In the genomic region with DNA sequence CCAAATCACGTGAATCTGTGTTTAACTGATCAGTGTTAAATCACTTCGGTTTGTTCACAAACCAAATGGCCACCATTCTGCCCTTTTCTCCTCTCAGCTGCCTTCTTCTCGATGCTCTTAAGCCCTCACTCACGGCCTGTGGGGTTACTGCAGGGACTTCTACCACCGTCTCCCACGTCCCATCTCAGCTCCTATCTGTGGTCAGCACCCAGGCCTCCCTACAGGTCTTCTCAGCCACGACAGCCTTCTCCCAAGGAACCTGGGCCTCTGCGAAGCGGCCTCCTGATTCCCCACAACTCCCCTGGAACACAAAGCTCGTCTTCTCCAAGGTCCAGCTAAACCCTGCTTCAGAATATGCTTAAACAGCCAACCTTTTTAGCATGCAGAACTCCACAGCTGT, we compare ENCODE assay signal across 1 cellular context.
TF ChIP-seq lines count a peak whose summit lies in the region.

No MANE protein-coding gene starts in this region.

TF ChIP-seq in H1, 55 proteins besides CTCF, POLR2A, EP300 and RAD21 (continued from another document):
- TF ChIP-seq SP2 (IDR thresholded peaks at IDR 0.05; ENCODE audit: low read length) (no peak), POU5F1 (IDR thresholded peaks at IDR 0.05; ENCODE audit: low read depth, low read length) (no peak), TCF12 (IDR thresholded peaks at IDR 0.05; ENCODE audit: low read depth, low read length) (no peak), SP1 (IDR thresholded peaks at IDR 0.05; ENCODE audit: low read depth, low read length) (no peak), BRCA1 (IDR thresholded peaks at IDR 0.05; ENCODE audit: low read depth, low read length) (no peak), JUND (IDR thresholded peaks at IDR 0.05; ENCODE audit: low read length) (no peak), E2F6 (IDR thresholded peaks at IDR 0.05) (no peak), POLR2AphosphoS5 (IDR thresholded peaks at IDR 0.05; ENCODE audit: low read depth, low read length) (no peak), RFX5 (IDR thresholded peaks at IDR 0.05; ENCODE audit: borderline replicate concordance, low read depth, low read length) (no peak), EGR1 (IDR thresholded peaks at IDR 0.05; ENCODE audit: borderline replicate concordance, low read depth, low read length) (no peak), HDAC2 (IDR thresholded peaks at IDR 0.05; ENCODE audit: borderline replicate concordance in 1 of 2, low read depth in 2 of 2, low read length in 2 of 2) (no peak)
- TF ChIP-seq, protein P1, sequence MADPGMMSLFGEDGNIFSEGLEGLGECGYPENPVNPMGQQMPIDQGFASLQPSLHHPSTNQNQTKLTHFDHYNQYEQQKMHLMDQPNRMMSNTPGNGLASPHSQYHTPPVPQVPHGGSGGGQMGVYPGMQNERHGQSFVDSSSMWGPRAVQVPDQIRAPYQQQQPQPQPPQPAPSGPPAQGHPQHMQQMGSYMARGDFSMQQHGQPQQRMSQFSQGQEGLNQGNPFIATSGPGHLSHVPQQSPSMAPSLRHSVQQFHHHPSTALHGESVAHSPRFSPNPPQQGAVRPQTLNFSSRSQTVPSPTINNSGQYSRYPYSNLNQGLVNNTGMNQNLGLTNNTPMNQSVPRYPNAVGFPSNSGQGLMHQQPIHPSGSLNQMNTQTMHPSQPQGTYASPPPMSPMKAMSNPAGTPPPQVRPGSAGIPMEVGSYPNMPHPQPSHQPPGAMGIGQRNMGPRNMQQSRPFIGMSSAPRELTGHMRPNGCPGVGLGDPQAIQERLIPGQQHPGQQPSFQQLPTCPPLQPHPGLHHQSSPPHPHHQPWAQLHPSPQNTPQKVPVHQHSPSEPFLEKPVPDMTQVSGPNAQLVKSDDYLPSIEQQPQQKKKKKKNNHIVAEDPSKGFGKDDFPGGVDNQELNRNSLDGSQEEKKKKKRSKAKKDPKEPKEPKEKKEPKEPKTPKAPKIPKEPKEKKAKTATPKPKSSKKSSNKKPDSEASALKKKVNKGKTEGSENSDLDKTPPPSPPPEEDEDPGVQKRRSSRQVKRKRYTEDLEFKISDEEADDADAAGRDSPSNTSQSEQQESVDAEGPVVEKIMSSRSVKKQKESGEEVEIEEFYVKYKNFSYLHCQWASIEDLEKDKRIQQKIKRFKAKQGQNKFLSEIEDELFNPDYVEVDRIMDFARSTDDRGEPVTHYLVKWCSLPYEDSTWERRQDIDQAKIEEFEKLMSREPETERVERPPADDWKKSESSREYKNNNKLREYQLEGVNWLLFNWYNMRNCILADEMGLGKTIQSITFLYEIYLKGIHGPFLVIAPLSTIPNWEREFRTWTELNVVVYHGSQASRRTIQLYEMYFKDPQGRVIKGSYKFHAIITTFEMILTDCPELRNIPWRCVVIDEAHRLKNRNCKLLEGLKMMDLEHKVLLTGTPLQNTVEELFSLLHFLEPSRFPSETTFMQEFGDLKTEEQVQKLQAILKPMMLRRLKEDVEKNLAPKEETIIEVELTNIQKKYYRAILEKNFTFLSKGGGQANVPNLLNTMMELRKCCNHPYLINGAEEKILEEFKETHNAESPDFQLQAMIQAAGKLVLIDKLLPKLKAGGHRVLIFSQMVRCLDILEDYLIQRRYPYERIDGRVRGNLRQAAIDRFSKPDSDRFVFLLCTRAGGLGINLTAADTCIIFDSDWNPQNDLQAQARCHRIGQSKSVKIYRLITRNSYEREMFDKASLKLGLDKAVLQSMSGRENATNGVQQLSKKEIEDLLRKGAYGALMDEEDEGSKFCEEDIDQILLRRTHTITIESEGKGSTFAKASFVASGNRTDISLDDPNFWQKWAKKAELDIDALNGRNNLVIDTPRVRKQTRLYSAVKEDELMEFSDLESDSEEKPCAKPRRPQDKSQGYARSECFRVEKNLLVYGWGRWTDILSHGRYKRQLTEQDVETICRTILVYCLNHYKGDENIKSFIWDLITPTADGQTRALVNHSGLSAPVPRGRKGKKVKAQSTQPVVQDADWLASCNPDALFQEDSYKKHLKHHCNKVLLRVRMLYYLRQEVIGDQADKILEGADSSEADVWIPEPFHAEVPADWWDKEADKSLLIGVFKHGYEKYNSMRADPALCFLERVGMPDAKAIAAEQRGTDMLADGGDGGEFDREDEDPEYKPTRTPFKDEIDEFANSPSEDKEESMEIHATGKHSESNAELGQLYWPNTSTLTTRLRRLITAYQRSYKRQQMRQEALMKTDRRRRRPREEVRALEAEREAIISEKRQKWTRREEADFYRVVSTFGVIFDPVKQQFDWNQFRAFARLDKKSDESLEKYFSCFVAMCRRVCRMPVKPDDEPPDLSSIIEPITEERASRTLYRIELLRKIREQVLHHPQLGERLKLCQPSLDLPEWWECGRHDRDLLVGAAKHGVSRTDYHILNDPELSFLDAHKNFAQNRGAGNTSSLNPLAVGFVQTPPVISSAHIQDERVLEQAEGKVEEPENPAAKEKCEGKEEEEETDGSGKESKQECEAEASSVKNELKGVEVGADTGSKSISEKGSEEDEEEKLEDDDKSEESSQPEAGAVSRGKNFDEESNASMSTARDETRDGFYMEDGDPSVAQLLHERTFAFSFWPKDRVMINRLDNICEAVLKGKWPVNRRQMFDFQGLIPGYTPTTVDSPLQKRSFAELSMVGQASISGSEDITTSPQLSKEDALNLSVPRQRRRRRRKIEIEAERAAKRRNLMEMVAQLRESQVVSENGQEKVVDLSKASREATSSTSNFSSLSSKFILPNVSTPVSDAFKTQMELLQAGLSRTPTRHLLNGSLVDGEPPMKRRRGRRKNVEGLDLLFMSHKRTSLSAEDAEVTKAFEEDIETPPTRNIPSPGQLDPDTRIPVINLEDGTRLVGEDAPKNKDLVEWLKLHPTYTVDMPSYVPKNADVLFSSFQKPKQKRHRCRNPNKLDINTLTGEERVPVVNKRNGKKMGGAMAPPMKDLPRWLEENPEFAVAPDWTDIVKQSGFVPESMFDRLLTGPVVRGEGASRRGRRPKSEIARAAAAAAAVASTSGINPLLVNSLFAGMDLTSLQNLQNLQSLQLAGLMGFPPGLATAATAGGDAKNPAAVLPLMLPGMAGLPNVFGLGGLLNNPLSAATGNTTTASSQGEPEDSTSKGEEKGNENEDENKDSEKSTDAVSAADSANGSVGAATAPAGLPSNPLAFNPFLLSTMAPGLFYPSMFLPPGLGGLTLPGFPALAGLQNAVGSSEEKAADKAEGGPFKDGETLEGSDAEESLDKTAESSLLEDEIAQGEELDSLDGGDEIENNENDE (IDR thresholded peaks at IDR 0.05; ENCODE audit: insufficient replicate concordance, low read length), result no peak
